ENCODE assay signal across 13 cellular contexts in genomic region chr15:86691091-86691490, GRCh38.
DNase-seq lines count a peak whose midpoint lies in the region; ATAC-seq, FAIRE-seq and TF ChIP-seq lines count a peak whose summit lies in the region.
"Had no signal": no experiment of that assay in that cellular context is flagged by ENCODE, and none has a peak within 500 bp of the region (broad histone marks: within the 10 kb centered on the region; RNA-seq: fewer than 3 reads in every experiment).

No MANE protein-coding gene starts in this region.

- no peak overlapping the region for H3K4me3 ChIP-seq in GM23338
- H3K4me3 ChIP-seq in astrocyte (ENCODE audit: insufficient read depth, low read depth, low read length), result no peak overlapping the region
- H3K4me3 ChIP-seq: SK-N-MC had no signal

- H3K9me3 Mint-ChIP-seq in GM23338, result no peaks in the 10 kb centered on the region
- H3K9me3 Mint-ChIP-seq in astrocyte (ENCODE audit: unreplicated experiment), result no peaks in the 10 kb centered on the region
- H3K9me3 Mint-ChIP-seq in neural crest cell, result peaks cover 6% of the 10 kb centered on the region

- H3K27me3 Mint-ChIP-seq in GM23338 (ENCODE audit: insufficient read depth, low read depth, poor library complexity) (no peaks in the 10 kb centered on the region), astrocyte (ENCODE audit: low read depth, unreplicated experiment) (peaks cover 3% of the 10 kb centered on the region), neural crest cell (ENCODE audit: low read depth) (peaks cover 9% of the 10 kb centered on the region)
- H3K27me3 Mint-ChIP-seq: activated B cell treated with CpG ODN at 0.5 μM for 24 hours; naive thymus-derived CD8-positive, alpha-beta T cell had no signal

- no peak overlapping the region for H3K9ac ChIP-seq in astrocyte (ENCODE audit: low read length)

- no peaks in the 10 kb centered on the region for H3K79me2 ChIP-seq in GM23338 (replicated peaks; ENCODE audit: insufficient read depth)
- no peaks in the 10 kb centered on the region for H3K79me2 ChIP-seq in astrocyte (ENCODE audit: insufficient read depth, low read length)

- H3K36me3 Mint-ChIP-seq in GM23338 (ENCODE audit: low read depth) (no peaks in the 10 kb centered on the region), astrocyte (ENCODE audit: low read depth, unreplicated experiment) (no peaks in the 10 kb centered on the region), neural crest cell (ENCODE audit: low read depth) (no peaks in the 10 kb centered on the region)
- H3K36me3 Mint-ChIP-seq: CD4-positive, CD25-positive, alpha-beta regulatory T cell; naive thymus-derived CD8-positive, alpha-beta T cell had no signal

- TF ChIP-seq CTCF in GM23338 (conservative IDR thresholded peaks at IDR 0.05; ENCODE audit: low read depth in 2 of 2) (peak; percentile 43 to 49), astrocyte (IDR thresholded peaks at IDR 0.05; ENCODE audit: insufficient read depth, low read depth, low read length) (no peak), neural crest cell (conservative IDR thresholded peaks at IDR 0.05) (peak; percentile 49)

- H2AFZ ChIP-seq in GM23338 (no peak overlapping the region), astrocyte (ENCODE audit: low read depth, low read length) (no peak overlapping the region)

- peaks cover 2% of the 10 kb centered on the region for H3K9me3 ChIP-seq in astrocyte (ENCODE audit: insufficient read depth, low read depth, low read length)

- H3K4me3 Mint-ChIP-seq in GM23338, result no peak overlapping the region
- H3K4me3 Mint-ChIP-seq in astrocyte (ENCODE audit: unreplicated experiment), result no peak overlapping the region
- no peak overlapping the region for H3K4me3 Mint-ChIP-seq in neural crest cell
- H3K4me3 Mint-ChIP-seq: activated B cell treated with CpG ODN at 0.5 μM for 24 hours; CD4-positive, CD25-positive, alpha-beta regulatory T cell; naive thymus-derived CD8-positive, alpha-beta T cell had no signal

- H3F3A ChIP-seq in GM23338 (replicated peaks; ENCODE audit: low read depth), result no peaks in the 10 kb centered on the region

- H3K4me1 Mint-ChIP-seq in GM23338, result no peaks in the 10 kb centered on the region
- no peaks in the 10 kb centered on the region for H3K4me1 Mint-ChIP-seq in astrocyte (ENCODE audit: low read depth, unreplicated experiment)
- H3K4me1 Mint-ChIP-seq in neural crest cell, result no peaks in the 10 kb centered on the region
- H3K4me1 Mint-ChIP-seq: activated B cell treated with CpG ODN at 0.5 μM for 24 hours; CD4-positive, CD25-positive, alpha-beta regulatory T cell had no signal

- no peak overlapping the region for H3K27ac ChIP-seq in GM23338 (ENCODE audit: low read depth)
- no peak overlapping the region for H3K27ac ChIP-seq in astrocyte (ENCODE audit: low read depth, low read length)
- H3K27ac ChIP-seq: SK-N-MC had no signal

- H3K36me3 ChIP-seq in GM23338 (ENCODE audit: insufficient read depth) (no peaks in the 10 kb centered on the region), astrocyte (ENCODE audit: insufficient read depth, low read length) (no peaks in the 10 kb centered on the region)

- H3K27me3 ChIP-seq in GM23338 (ENCODE audit: insufficient read depth), result no peaks in the 10 kb centered on the region
- H3K27me3 ChIP-seq in astrocyte (ENCODE audit: insufficient read depth, low read length), result no peaks in the 10 kb centered on the region

- ATAC-seq in GM23338, result no peak
- ATAC-seq: naive thymus-derived CD8-positive, alpha-beta T cell had no signal

- H3K27ac Mint-ChIP-seq in GM23338, result no peak overlapping the region
- no peak overlapping the region for H3K27ac Mint-ChIP-seq in astrocyte (ENCODE audit: unreplicated experiment)
- no peak overlapping the region for H3K27ac Mint-ChIP-seq in neural crest cell (ENCODE audit: unreplicated experiment)
- H3K27ac Mint-ChIP-seq: activated B cell treated with CpG ODN at 0.5 μM for 24 hours; CD4-positive, CD25-positive, alpha-beta regulatory T cell; naive thymus-derived CD8-positive, alpha-beta T cell had no signal

- H3K4me1 ChIP-seq in GM23338 (ENCODE audit: insufficient read depth), result no peaks in the 10 kb centered on the region
- no peaks in the 10 kb centered on the region for H3K4me1 ChIP-seq in astrocyte (ENCODE audit: insufficient read depth, low read length)

- H3K4me2 ChIP-seq in GM23338, result no peak overlapping the region
- H3K4me2 ChIP-seq in astrocyte (ENCODE audit: low read length), result no peak overlapping the region

- H4K20me1 ChIP-seq in GM23338 (replicated peaks; ENCODE audit: insufficient read depth), result no peaks in the 10 kb centered on the region
- no peaks in the 10 kb centered on the region for H4K20me1 ChIP-seq in astrocyte (ENCODE audit: insufficient read depth, low read length)

- FAIRE-seq in astrocyte (lab: Jason Lieb, UNC), result no peak

- DNase-seq in GM23338 (ENCODE audit: low spot score), result peak; percentile 60
- peak; percentile 85 for DNase-seq in NCI-H146 (lab: John Stamatoyannopoulos, UW)
- DNase-seq in astrocyte (ENCODE audit: low read depth), result peak; percentile 2
- no peak for DNase-seq in neural crest cell (ENCODE audit: low read depth, low spot score)
- DNase-seq in NCI-H2107 (lab: John Stamatoyannopoulos, UW), result no peak
- no peak for DNase-seq in activated effector memory CD4-positive, alpha-beta T cell treated with anti-CD3 and anti-CD28 coated beads, Interleukin-2, amount 50 U/mL, for 16 hours
- DNase-seq in glomerular visceral epithelial cell (ENCODE audit: extremely low spot score), result no peak
- DNase-seq: activated B cell treated with CpG ODN at 0.5 μM for 24 hours; activated naive CD4-positive, alpha-beta T cell treated with Interleukin-2 at 50 U/mL for 16 hours; GDM1; naive thymus-derived CD8-positive, alpha-beta T cell had no signal

- H3K9me2 ChIP-seq in GM23338 (ENCODE audit: insufficient read depth), result no peaks in the 10 kb centered on the region; the same call in 1 of the 2 replicates

TF ChIP-seq in GM23338, 12 proteins besides CTCF, POLR2A, EP300 and RAD21 (continues in another document):
- TF ChIP-seq STAT1 (IDR thresholded peaks at IDR 0.05; ENCODE audit: unreplicated experiment) (no peak), EZH2 (IDR thresholded peaks at IDR 0.05; ENCODE audit: low read depth, unreplicated experiment) (no peak), NANOG (IDR thresholded peaks at IDR 0.05; ENCODE audit: borderline replicate concordance) (no peak), ZNF331 (CRISPR knock-in tag; IDR thresholded peaks at IDR 0.05; ENCODE audit: low read depth) (no peak), EZH2phosphoT487 (IDR thresholded peaks at IDR 0.05; ENCODE audit: unreplicated experiment) (no peak), POLR2AphosphoS5 (IDR thresholded peaks at IDR 0.05; ENCODE audit: low read depth) (no peak), CREB1 (CRISPR knock-in tag; IDR thresholded peaks at IDR 0.05; ENCODE audit: low read depth) (no peak), JUNB (IDR thresholded peaks at IDR 0.05; ENCODE audit: unreplicated experiment) (no peak), ZNF114 (CRISPR knock-in tag; IDR thresholded peaks at IDR 0.05) (no peak)
- TF ChIP-seq, protein P1, sequence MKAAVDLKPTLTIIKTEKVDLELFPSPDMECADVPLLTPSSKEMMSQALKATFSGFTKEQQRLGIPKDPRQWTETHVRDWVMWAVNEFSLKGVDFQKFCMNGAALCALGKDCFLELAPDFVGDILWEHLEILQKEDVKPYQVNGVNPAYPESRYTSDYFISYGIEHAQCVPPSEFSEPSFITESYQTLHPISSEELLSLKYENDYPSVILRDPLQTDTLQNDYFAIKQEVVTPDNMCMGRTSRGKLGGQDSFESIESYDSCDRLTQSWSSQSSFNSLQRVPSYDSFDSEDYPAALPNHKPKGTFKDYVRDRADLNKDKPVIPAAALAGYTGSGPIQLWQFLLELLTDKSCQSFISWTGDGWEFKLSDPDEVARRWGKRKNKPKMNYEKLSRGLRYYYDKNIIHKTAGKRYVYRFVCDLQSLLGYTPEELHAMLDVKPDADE (IDR thresholded peaks at IDR 0.05), result no peak
- TF ChIP-seq, protein P2, sequence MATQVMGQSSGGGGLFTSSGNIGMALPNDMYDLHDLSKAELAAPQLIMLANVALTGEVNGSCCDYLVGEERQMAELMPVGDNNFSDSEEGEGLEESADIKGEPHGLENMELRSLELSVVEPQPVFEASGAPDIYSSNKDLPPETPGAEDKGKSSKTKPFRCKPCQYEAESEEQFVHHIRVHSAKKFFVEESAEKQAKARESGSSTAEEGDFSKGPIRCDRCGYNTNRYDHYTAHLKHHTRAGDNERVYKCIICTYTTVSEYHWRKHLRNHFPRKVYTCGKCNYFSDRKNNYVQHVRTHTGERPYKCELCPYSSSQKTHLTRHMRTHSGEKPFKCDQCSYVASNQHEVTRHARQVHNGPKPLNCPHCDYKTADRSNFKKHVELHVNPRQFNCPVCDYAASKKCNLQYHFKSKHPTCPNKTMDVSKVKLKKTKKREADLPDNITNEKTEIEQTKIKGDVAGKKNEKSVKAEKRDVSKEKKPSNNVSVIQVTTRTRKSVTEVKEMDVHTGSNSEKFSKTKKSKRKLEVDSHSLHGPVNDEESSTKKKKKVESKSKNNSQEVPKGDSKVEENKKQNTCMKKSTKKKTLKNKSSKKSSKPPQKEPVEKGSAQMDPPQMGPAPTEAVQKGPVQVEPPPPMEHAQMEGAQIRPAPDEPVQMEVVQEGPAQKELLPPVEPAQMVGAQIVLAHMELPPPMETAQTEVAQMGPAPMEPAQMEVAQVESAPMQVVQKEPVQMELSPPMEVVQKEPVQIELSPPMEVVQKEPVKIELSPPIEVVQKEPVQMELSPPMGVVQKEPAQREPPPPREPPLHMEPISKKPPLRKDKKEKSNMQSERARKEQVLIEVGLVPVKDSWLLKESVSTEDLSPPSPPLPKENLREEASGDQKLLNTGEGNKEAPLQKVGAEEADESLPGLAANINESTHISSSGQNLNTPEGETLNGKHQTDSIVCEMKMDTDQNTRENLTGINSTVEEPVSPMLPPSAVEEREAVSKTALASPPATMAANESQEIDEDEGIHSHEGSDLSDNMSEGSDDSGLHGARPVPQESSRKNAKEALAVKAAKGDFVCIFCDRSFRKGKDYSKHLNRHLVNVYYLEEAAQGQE (IDR thresholded peaks at IDR 0.05; ENCODE audit: unreplicated experiment), result no peak

Comparison
In these comparisons a context has a peak if more than half of its experiments do, and no peak if none do; other contexts are left out.
1. DNase-seq: peak in GM23338 (single experiment), NCI-H146 (single experiment) and astrocyte (single experiment); none in neural crest cell (single experiment), NCI-H2107 (single experiment), activated effector memory CD4-positive, alpha-beta T cell treated with anti-CD3 and anti-CD28 coated beads, Interleukin-2, amount 50 U/mL, for 16 hours (single experiment) and glomerular visceral epithelial cell (single experiment).